In genomic region chr15:90249123-90249863, GRCh38 we compare ENCODE assay signal across 8 cellular contexts. TPM values are rescaled to one million over a fixed set of nuclear protein-coding genes. Genes with fewer than 3 reads are reported as not detected.
DNase-seq lines count a peak whose midpoint lies in the region; ATAC-seq and TF ChIP-seq lines count a peak whose summit lies in the region.

TTLL13 (plus strand) TSS chr15:90249556; CDS start chr15:90250631, 1,075 bp downstream.

- H3K27ac ChIP-seq in GM23338 (ENCODE audit: low read depth) (no peak within 1 kb of the TSS), right cardiac atrium (ENCODE audit: low read length) (peak within 1 kb of the TSS; percentile 59), prostate gland (peak within 1 kb of the TSS in 1 of 2 donors; percentile 22), uterus (peak within 1 kb of the TSS; percentile 26 to 68)

- intact Hi-C loops in right cardiac atrium (cut with DNase I), result no loop called here
- intact Hi-C loops in prostate gland (cut with DNase I), result loop anchor here (2.0 kb wide), 1 partner anchor 14 kb away; the partner anchor contains the start of gene GDPGP1
- intact Hi-C loops in uterus (cut with DNase I; ENCODE audit: low total_unique reads), result no loop called here

- H3K9me3 Mint-ChIP-seq in GM23338, result no peaks in the 10 kb centered on the region

- no peaks in the 10 kb centered on the region for H4K20me1 ChIP-seq in GM23338 (replicated peaks; ENCODE audit: insufficient read depth)

- peak within 1 kb of the TSS; percentile 89 for H3K4me2 ChIP-seq in GM23338

- TF ChIP-seq POLR2A in prostate gland (IDR thresholded peaks at IDR 0.05), result peak; percentile 38
- peak in 1 of 2 donors; percentile 57 for TF ChIP-seq POLR2A in uterus (IDR thresholded peaks at IDR 0.05)

- peak within 1 kb of the TSS; percentile 73 for H3K4me3 Mint-ChIP-seq in GM23338

- DNase-seq in C1 segment of cervical spinal cord (lab: John Stamatoyannopoulos, UW) (peak; percentile 3 to 84 (median 72)), GM23338 (ENCODE audit: low spot score) (peak; percentile 97), NCI-H128 (lab: John Stamatoyannopoulos, UW; ENCODE audit: unreplicated experiment) (peak; percentile 41), T-helper 2 cell (peak in 4 of 5 experiments; percentile 46 to 80 (median 64)), anterior cingulate cortex (lab: John Stamatoyannopoulos, UW) (peak in 57 of 58 donors; percentile 31 to 94 (median 78)), right cardiac atrium (peak; percentile 97 to 99 (median 99)), prostate gland (ENCODE audit: low spot score) (peak; percentile 92), uterus (peak; percentile 94 to 96)

- H3K4me3 ChIP-seq in GM23338 (peak within 1 kb of the TSS; percentile 77), right cardiac atrium (ENCODE audit: low read length) (peak within 1 kb of the TSS; percentile 55), prostate gland (peak within 1 kb of the TSS; percentile 43 to 52), uterus (peak within 1 kb of the TSS; percentile 48 to 62)

- no peaks in the 10 kb centered on the region for H3K79me2 ChIP-seq in GM23338 (replicated peaks; ENCODE audit: insufficient read depth)

- H3K27ac Mint-ChIP-seq in GM23338, result no peak within 1 kb of the TSS

- H3K36me3 ChIP-seq in GM23338 (ENCODE audit: insufficient read depth), result no peaks in the 10 kb centered on the region
- no peaks in the 10 kb centered on the region for H3K36me3 ChIP-seq in prostate gland
- H3K36me3 ChIP-seq in uterus, result no peaks in the 10 kb centered on the region

- peaks cover 8% of the 10 kb centered on the region for H3K27me3 Mint-ChIP-seq in GM23338 (ENCODE audit: insufficient read depth, low read depth, poor library complexity)

- H3K4me1 ChIP-seq in GM23338 (ENCODE audit: insufficient read depth) (no peaks in the 10 kb centered on the region), right cardiac atrium (ENCODE audit: control insufficient read depth, insufficient read depth, low read length) (no peaks in the 10 kb centered on the region), prostate gland (replicated peaks) (no peaks in the 10 kb centered on the region), uterus (no peaks in the 10 kb centered on the region)

- H3K9me2 ChIP-seq in GM23338 (ENCODE audit: insufficient read depth), result no peaks in the 10 kb centered on the region

- H2AFZ ChIP-seq in GM23338, result peak within 1 kb of the TSS; percentile 95

- H3K9me3 ChIP-seq in right cardiac atrium (ENCODE audit: control insufficient read depth, low read length) (no peaks in the 10 kb centered on the region), prostate gland (no peaks in the 10 kb centered on the region), uterus (no peaks in the 10 kb centered on the region)

- 1% methylated on average over 45 of the region's 45 CpGs for WGBS in right cardiac atrium
- under 1% methylated on average over 43 of the region's 45 CpGs for WGBS in prostate gland

- 0 out of 2 replicates have a peak, but pooled peaks cover 4% of the 10 kb centered on the region for H3F3A ChIP-seq in GM23338 (replicated peaks; ENCODE audit: low read depth)

- ATAC-seq in GM23338 (peak; percentile 96), right cardiac atrium (peak; percentile 94 to 97)

- H3K4me1 Mint-ChIP-seq in GM23338, result peaks cover 3% of the 10 kb centered on the region; the same call in 2 of the 3 replicates

- H3K36me3 Mint-ChIP-seq in GM23338 (ENCODE audit: low read depth), result no peaks in the 10 kb centered on the region; the same call in 2 of the 3 replicates

- TF ChIP-seq CTCF in GM23338 (conservative IDR thresholded peaks at IDR 0.05; ENCODE audit: low read depth in 2 of 2), result no peak
- TF ChIP-seq CTCF in prostate gland (IDR thresholded peaks at IDR 0.05), result no peak
- TF ChIP-seq CTCF in uterus (IDR thresholded peaks at IDR 0.05), result peak in 1 of 4 experiments; percentile 24

- H3K27me3 ChIP-seq in GM23338 (ENCODE audit: insufficient read depth), result no peaks in the 10 kb centered on the region; the same call in 1 of the 2 replicates
- no peaks in the 10 kb centered on the region for H3K27me3 ChIP-seq in right cardiac atrium (ENCODE audit: control insufficient read depth, insufficient read depth)
- H3K27me3 ChIP-seq in prostate gland (replicated peaks; ENCODE audit: insufficient read depth), result no peaks in the 10 kb centered on the region
- no peaks in the 10 kb centered on the region for H3K27me3 ChIP-seq in uterus

TF ChIP-seq in GM23338, 12 proteins besides CTCF, POLR2A, EP300 and RAD21:
- peak; percentile 43; the same call in 1 of the 2 replicates for TF ChIP-seq POLR2AphosphoS5 (IDR thresholded peaks at IDR 0.05; ENCODE audit: low read depth)
- no peak for TF ChIP-seq CREB1 (CRISPR knock-in tag; IDR thresholded peaks at IDR 0.05; ENCODE audit: low read depth)

RNA-seq across cellular contexts. Expression of gene TTLL13, which starts in this region (rescaled TPM):
- not detected in 2 replicates for total RNA-seq in GM23338 (2014; rRNA removed; shearing (Covaris generic))
- not detected in 2 replicates for polyA plus RNA-seq in GM23338 (2016; fragmentation: Nextera tagmentation; extraction: Ambion mirVana)
- under 1 TPM in 2 of 4 donors, not detected in 2; 0.24 to 0.54 TPM for total RNA-seq in right cardiac atrium
- 0.72 TPM for polyA plus RNA-seq in right cardiac atrium
- under 1 TPM in 1 of 2 donors, not detected in 1; 0.51 TPM for total RNA-seq in prostate gland
- total RNA-seq in uterus, result under 1 TPM in 1 of 4 donors, not detected in 3; 0.41 TPM

Comparison
In these comparisons a context has a peak if more than half of its experiments do, and no peak if none do; other contexts are left out.
1. Peak in DNase-seq, ATAC-seq, H3K4me3 ChIP-seq and H3K4me2 ChIP-seq in GM23338; RNA of the gene not detected or under 1 TPM.
2. Peak in DNase-seq, ATAC-seq, H3K4me3 ChIP-seq and H3K27ac ChIP-seq in right cardiac atrium; RNA of the gene not detected or under 1 TPM.
3. Peak in DNase-seq and H3K4me3 ChIP-seq in prostate gland; RNA of the gene not detected or under 1 TPM.
4. Peak in DNase-seq, H3K4me3 ChIP-seq and H3K27ac ChIP-seq in uterus; RNA of the gene not detected or under 1 TPM.
5. DNase-seq: peak in every context shown above with its lines; median percentile 99 in right cardiac atrium; 97 in GM23338; 95 in uterus; 92 in prostate gland; 78 in anterior cingulate cortex; 72 in C1 segment of cervical spinal cord; 64 in T-helper 2 cell; 41 in NCI-H128.